10 cellular contexts compared by ENCODE assay signal in genomic region chr20:50560867-50561266, GRCh38. TPM values are rescaled to one million over a fixed set of nuclear protein-coding genes. Genes with fewer than 3 reads are reported as not detected.
DNase-seq lines count a peak whose midpoint lies in the region; ATAC-seq and TF ChIP-seq lines count a peak whose summit lies in the region.
"Had no signal": no experiment of that assay in that cellular context is flagged by ENCODE, and none has a peak within 500 bp of the region (broad histone marks: within the 10 kb centered on the region; RNA-seq: fewer than 3 reads in every experiment).

No MANE protein-coding gene starts in this region.

- no peak overlapping the region for H3K4me3 ChIP-seq in A673 (ENCODE audit: low read depth, low read length, poor library complexity, severe bottlenecking)
- peak overlapping the region in 1 of 2 experiments; percentile 25; a peak in 2 of 4 replicates for H3K4me3 ChIP-seq in HCT116 (replicated peaks in 1 of 2; ENCODE audit: low read depth in 1 of 2, low read length in 2 of 2)
- no peak overlapping the region for H3K4me3 ChIP-seq in brain microvascular endothelial cell (ENCODE audit: low read depth, low read length)

- no peak for TF ChIP-seq RAD21 in HCT116 (IDR thresholded peaks at IDR 0.05; ENCODE audit: low read depth)

- H3K9me3 ChIP-seq in A673 (ENCODE audit: low read depth, low read length, poor library complexity, severe bottlenecking) = no peaks in the 10 kb centered on the region
- H3K9me3 ChIP-seq in HCT116 (ENCODE audit: control insufficient read depth in 1 of 2, insufficient read depth in 1 of 2, low read depth in 1 of 2, low read length in 2 of 2) = no peaks in the 10 kb centered on the region

- in situ Hi-C loops in brain microvascular endothelial cell (cut with HindIII; ENCODE audit: low pct_ligation_motif_present, low sequenced_read_pairs) = no loop called here

- H3K4me1 Mint-ChIP-seq in neural crest cell = peaks cover 13% of the 10 kb centered on the region

- TF ChIP-seq CTCF in A673 (conservative IDR thresholded peaks at IDR 0.05; ENCODE audit: low read depth, low read length) (no peak), HCT116 (IDR thresholded peaks at IDR 0.05 in 2 of 3, conservative IDR thresholded peaks at IDR 0.05 in 1 of 3; ENCODE audit: borderline replicate concordance in 1 of 3, insufficient read depth in 1 of 3, low read depth in 2 of 3, low read length in 2 of 3) (no peak), brain microvascular endothelial cell (IDR thresholded peaks at IDR 0.05; ENCODE audit: low read depth, low read length, missing control alignments) (no peak), neural crest cell (conservative IDR thresholded peaks at IDR 0.05) (no peak)

- no peak overlapping the region for H3K4me3 Mint-ChIP-seq in neural crest cell

- H3K27ac Mint-ChIP-seq in neural crest cell (ENCODE audit: unreplicated experiment) = peak overlapping the region; percentile 74

- peaks cover 31% of the 10 kb centered on the region for H3K4me1 ChIP-seq in A673 (ENCODE audit: insufficient read depth, low read length, poor library complexity, severe bottlenecking)
- peaks cover 62 to 80% of the 10 kb centered on the region in 2 experiments for H3K4me1 ChIP-seq in HCT116 (ENCODE audit: control insufficient read depth in 1 of 2, insufficient read depth in 2 of 2, low read length in 2 of 2)

- H3K27me3 ChIP-seq in A673 (replicated peaks; ENCODE audit: insufficient read depth, low read depth, low read length, poor library complexity) (no peaks in the 10 kb centered on the region), HCT116 (ENCODE audit: insufficient read depth, low read length) (no peaks in the 10 kb centered on the region), brain microvascular endothelial cell (replicated peaks) (no peaks in the 10 kb centered on the region)

- H3K4me2 ChIP-seq in HCT116 (ENCODE audit: low read length) = peak overlapping the region; percentile 58

- peaks cover 6% of the 10 kb centered on the region for H3K36me3 ChIP-seq in A673 (ENCODE audit: insufficient read depth, low read length, poor library complexity, severe bottlenecking)
- peaks cover 8 to 25% of the 10 kb centered on the region in 2 experiments; a peak in 2 of 4 replicates for H3K36me3 ChIP-seq in HCT116 (ENCODE audit: control insufficient read depth in 1 of 2, insufficient read depth in 2 of 2, low read length in 2 of 2)
- H3K36me3 ChIP-seq in brain microvascular endothelial cell (replicated peaks) = peaks cover 30% of the 10 kb centered on the region

- CTCF ChIA-PET in A673 (lab: Charles Lee) (interaction anchor here (0.9 kb wide), 1 partner anchor 230 kb away, joined by 3 read pairs; no protein-coding TSS in a partner anchor), HCT116 (lab: Charles Lee) (interaction anchor here (0.8 to 2.1 kb wide), 5 partner anchors 9 to 77 kb away, joined by 3 to 8 read pairs (median 3); no protein-coding TSS in a partner anchor)

- intact Hi-C loops in A673 (cut with micrococcal nuclease; ENCODE audit: unreplicated experiment) (no loop called here), HCT116 (cut with micrococcal nuclease) (loop anchor here (2.0 kb wide), 1 partner anchor 20 kb away; no protein-coding TSS in a partner anchor)

- peaks cover 86% of the 10 kb centered on the region for H3K79me2 ChIP-seq in HCT116 (ENCODE audit: insufficient read depth, low read length)

- POLR2A ChIA-PET in A673 (lab: Charles Lee; ENCODE audit: low non-redundant PET) (no interaction called here), HCT116 (lab: Charles Lee) (interaction anchor here (1.1 to 1.9 kb wide), 3 partner anchors 13 to 77 kb away, joined by 4 to 6 read pairs (median 4); no protein-coding TSS in a partner anchor)

- ATAC-seq in HCT116 (peak; percentile 29), HG03095 (IDR thresholded peaks at IDR 0.05; ENCODE audit: unreplicated experiment) (no peak)

- H3K9ac ChIP-seq in HCT116 (ENCODE audit: low read length) = peak overlapping the region; percentile 59

- BruUV-seq in A673 (replicated peaks; lab: Mats Ljungman, UMichigan) (no TSS peak), HCT116 (replicated peaks; lab: Mats Ljungman, UMichigan) (TSS peak; percentile 83)

- DNase-seq in A673 (ENCODE audit: low spot score) (no peak), HCT116 (ENCODE audit: low read depth, low spot score) (no peak), brain microvascular endothelial cell (no peak), neural crest cell (ENCODE audit: low read depth, low spot score) (no peak), RKO (ENCODE audit: low spot score) (no peak), NCI-H1105 (lab: John Stamatoyannopoulos, UW) (no peak), NCI-H2081 treated with DMSO at 0.1 percent for 48 hours (lab: John Stamatoyannopoulos, UW) (no peak)
- DNase-seq: Karpas-422, NCI-H69 had no signal

- RAD21 ChIA-PET in HCT116 (lab: Charles Lee; ENCODE audit: low non-redundant PET in 1 of 2, low total read pairs in 2 of 2, uncharacterized antibody in 2 of 2, unreplicated experiment in 2 of 2) = no interaction called here

- H3K9me3 Mint-ChIP-seq in neural crest cell = no peaks in the 10 kb centered on the region

- H2AFZ ChIP-seq in HCT116 (ENCODE audit: low read depth, low read length, poor library complexity, severe bottlenecking) = no peak overlapping the region

- H3K9me2 ChIP-seq in HCT116 (ENCODE audit: insufficient read depth) = no peaks in the 10 kb centered on the region

- H3K27me3 Mint-ChIP-seq in neural crest cell (ENCODE audit: low read depth) = no peaks in the 10 kb centered on the region

- peaks cover 14% of the 10 kb centered on the region for H3K36me3 Mint-ChIP-seq in neural crest cell (ENCODE audit: low read depth)

- peak overlapping the region; percentile 86 for H3K27ac ChIP-seq in A673 (ENCODE audit: low read depth, low read length, poor library complexity, severe bottlenecking)
- peak overlapping the region; percentile 94 for H3K27ac ChIP-seq in HCT116 (ENCODE audit: low read depth, low read length)
- H3K27ac ChIP-seq in brain microvascular endothelial cell = peak overlapping the region; percentile 69

- no peak for TF ChIP-seq POLR2A in HCT116 (IDR thresholded peaks at IDR 0.05; ENCODE audit: borderline replicate concordance, extremely low read depth, insufficient read depth, insufficient read length)

- no peaks in the 10 kb centered on the region for H4K20me1 ChIP-seq in HCT116 (ENCODE audit: insufficient read depth)

TF ChIP-seq in HCT116, 20 proteins besides CTCF, POLR2A, EP300 and RAD21:
- TF ChIP-seq TCF7L2 (IDR thresholded peaks at IDR 0.05; ENCODE audit: borderline replicate concordance, extremely low read depth, insufficient read depth, insufficient read length) = no peak
- no peak for TF ChIP-seq POLR2AphosphoS5 (IDR thresholded peaks at IDR 0.05; ENCODE audit: low read depth, low read length)
- no peak for TF ChIP-seq CEBPB (IDR thresholded peaks at IDR 0.05; ENCODE audit: low read depth)
- no peak for TF ChIP-seq SP1 (IDR thresholded peaks at IDR 0.05; ENCODE audit: low read depth)

RNA-seq across cellular contexts. Expression of gene PTPN1, which starts 50.7 kb away (rescaled TPM):
- 47.4 and 47.8 TPM in 2 replicates for total RNA-seq in A673 (2021)
- total RNA-seq in HCT116 (2021; ENCODE audit: unreplicated experiment) = 47.5 TPM
- 28.6 and 33.0 TPM in 2 replicates for polyA plus RNA-seq in HCT116 (2012)
- total RNA-seq in neural crest cell = 43.3 and 43.8 TPM in 2 replicates
